8 cellular contexts compared by ENCODE assay signal in genomic region chr3:52317601-52318000, GRCh38. TPM values are rescaled to one million over a fixed set of nuclear protein-coding genes. Genes with fewer than 3 reads are reported as not detected.
A peak's percentile ranks its signal among the peaks of the same experiment; 100 is the strongest.
DNase-seq lines count a peak whose midpoint lies in the region; ATAC-seq and TF ChIP-seq lines count a peak whose summit lies in the region.

No MANE protein-coding gene starts in this region.

- no peaks in the 10 kb centered on the region for H3K9me3 Mint-ChIP-seq in activated naive CD8-positive, alpha-beta T cell treated with anti-CD3 and anti-CD28 coated beads, Interleukin-2, amount 50 U/mL, for 24 hours

- TF ChIP-seq CTCF in GM12865 (IDR thresholded peaks at IDR 0.05; ENCODE audit: insufficient read depth, low read depth, low read length, missing control alignments) = no peak

- peaks cover 38% of the 10 kb centered on the region for H3K4me1 Mint-ChIP-seq in activated naive CD8-positive, alpha-beta T cell treated with anti-CD3 and anti-CD28 coated beads, Interleukin-2, amount 50 U/mL, for 24 hours

- peak; percentile 87 for ATAC-seq in activated naive CD8-positive, alpha-beta T cell treated with anti-CD3 and anti-CD28 coated beads, Interleukin-2, amount 50 U/mL, for 24 hours
- ATAC-seq in HG03045 (IDR thresholded peaks at IDR 0.05; ENCODE audit: unreplicated experiment) = no peak

- no peaks in the 10 kb centered on the region for H3K27me3 Mint-ChIP-seq in activated naive CD8-positive, alpha-beta T cell treated with anti-CD3 and anti-CD28 coated beads, Interleukin-2, amount 50 U/mL, for 24 hours

- H3K27ac Mint-ChIP-seq in activated naive CD8-positive, alpha-beta T cell treated with anti-CD3 and anti-CD28 coated beads, Interleukin-2, amount 50 U/mL, for 24 hours = no peak overlapping the region

- DNase-seq in GM12865 (ENCODE audit: low read depth) (peak; percentile 45), SK-N-DZ (ENCODE audit: low spot score) (peak; percentile 71), iPS DF 4.7 (ENCODE audit: extremely low read depth, low spot score) (peak; percentile 62), T1000 (lab: John Stamatoyannopoulos, UW) (no peak), OCI-M1 (lab: John Stamatoyannopoulos, UW) (no peak)
- peak; percentile 65 for DNase-seq in activated naive CD8-positive, alpha-beta T cell treated with anti-CD3 and anti-CD28 coated beads, Interleukin-2, amount 50 U/mL, for 24 hours
- peak; percentile 37 to 54 (median 46) for DNase-seq in stimulated activated CD4-positive, alpha-beta T cell treated with anti-CD3 and anti-CD28 coated beads, Interleukin-12 subunit alpha, Interleukin-12 subunit beta, amount 100 ng/mL, for 48 hours (ENCODE audit: low read depth in 2 of 3, low spot score in 1 of 3)

- no peak overlapping the region for H3K4me3 ChIP-seq in GM12865 (ENCODE audit: low read depth, low read length)

- no peak overlapping the region for H3K4me3 Mint-ChIP-seq in activated naive CD8-positive, alpha-beta T cell treated with anti-CD3 and anti-CD28 coated beads, Interleukin-2, amount 50 U/mL, for 24 hours

- H3K36me3 Mint-ChIP-seq in activated naive CD8-positive, alpha-beta T cell treated with anti-CD3 and anti-CD28 coated beads, Interleukin-2, amount 50 U/mL, for 24 hours (ENCODE audit: low read depth) = no peaks in the 10 kb centered on the region

RNA-seq across cellular contexts. Expression of gene DNAH1, which starts 1.5 kb away (rescaled TPM):
- polyA plus RNA-seq in SK-N-DZ (2014; cell fraction: cytosol; rRNA removed) = 0.06 and 0.09 TPM in 2 replicates
- polyA plus RNA-seq in SK-N-DZ (2014; cell fraction: nucleus; rRNA removed) = 0.20 and 0.38 TPM in 2 replicates

RNA-seq across cellular contexts. Expression of gene GLYCTK, which starts 30.0 kb away (rescaled TPM):
- polyA plus RNA-seq in SK-N-DZ (2014; cell fraction: cytosol; rRNA removed) = 12.7 and 13.0 TPM in 2 replicates
- polyA plus RNA-seq in SK-N-DZ (2014; cell fraction: nucleus; rRNA removed) = 47.1 and 53.7 TPM in 2 replicates

RNA-seq across cellular contexts. Expression of gene WDR82, which starts 39.2 kb away (rescaled TPM):
- 46.6 and 56.3 TPM in 2 replicates for polyA plus RNA-seq in SK-N-DZ (2014; cell fraction: cytosol; rRNA removed)
- polyA plus RNA-seq in SK-N-DZ (2014; cell fraction: nucleus; rRNA removed) = 12.7 and 13.4 TPM in 2 replicates

Comparison
In these comparisons a context has a peak if more than half of its experiments do, and no peak if none do; other contexts are left out.
1. DNase-seq: peak in GM12865 (single experiment), SK-N-DZ (single experiment), activated naive CD8-positive, alpha-beta T cell treated with anti-CD3 and anti-CD28 coated beads, Interleukin-2, amount 50 U/mL, for 24 hours (single experiment), iPS DF 4.7 (single experiment) and stimulated activated CD4-positive, alpha-beta T cell treated with anti-CD3 and anti-CD28 coated beads, Interleukin-12 subunit alpha, Interleukin-12 subunit beta, amount 100 ng/mL, for 48 hours (3 of 3); none in T1000 (single experiment) and OCI-M1 (single experiment).